9 cellular contexts compared by ENCODE assay signal in the genomic region with DNA sequence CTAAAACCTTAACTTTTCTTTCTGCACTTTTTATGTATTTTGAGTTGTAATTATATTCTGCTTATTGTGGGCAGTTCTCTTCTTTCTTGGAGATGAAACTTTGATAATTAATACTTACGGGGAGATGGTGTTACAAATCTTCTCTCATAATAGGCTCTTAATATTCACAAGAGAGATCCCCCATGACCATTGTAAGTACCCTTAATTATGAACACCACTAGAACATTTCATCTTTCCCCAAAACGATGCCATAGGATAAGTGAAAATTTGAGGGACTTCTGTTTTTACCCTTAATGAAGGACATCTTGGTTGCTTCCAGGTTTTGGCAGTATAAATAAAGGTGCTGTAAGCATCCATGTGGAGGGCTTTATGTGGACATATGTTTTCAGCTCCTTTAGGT.
A peak's percentile ranks its signal among the peaks of the same experiment; 100 is the strongest.
DNase-seq lines count a peak whose midpoint lies in the region; TF ChIP-seq lines count a peak whose summit lies in the region.
"Had no signal": no experiment of that assay in that cellular context is flagged by ENCODE, and none has a peak within 500 bp of the region (broad histone marks: within the 10 kb centered on the region; RNA-seq: fewer than 3 reads in every experiment).

No MANE protein-coding gene starts in this region.

- H3K9me3 Mint-ChIP-seq in CD8-positive, alpha-beta memory T cell = peaks cover 0 to 3% (median 0%) of the 10 kb centered on the region in 5 donors
- H3K9me3 Mint-ChIP-seq in dendritic cell treated with granulocyte-macrophage colony-stimulating factor and Interleukin-4, amounts not matched to agents 40 ng/mL and 50 ng/mL, for 4 days = no peaks in the 10 kb centered on the region

- H2AFZ ChIP-seq in OCI-LY3 (ENCODE audit: low read depth, low read length) = no peak overlapping the region

- peaks cover 81 to 95% (median 91%) of the 10 kb centered on the region in 3 donors for H3K4me1 Mint-ChIP-seq in CD8-positive, alpha-beta memory T cell
- H3K4me1 Mint-ChIP-seq in dendritic cell treated with granulocyte-macrophage colony-stimulating factor and Interleukin-4, amounts not matched to agents 40 ng/mL and 50 ng/mL, for 4 days (ENCODE audit: low read depth) = peaks cover 71% of the 10 kb centered on the region

- no peaks in the 10 kb centered on the region for H3K27me3 ChIP-seq in CD8-positive, alpha-beta memory T cell (ENCODE audit: insufficient read depth, low read length, poor library complexity, severe bottlenecking)
- no peaks in the 10 kb centered on the region for H3K27me3 ChIP-seq in OCI-LY3 (ENCODE audit: low read depth, low read length)
- H3K27me3 ChIP-seq in rectal smooth muscle tissue (ENCODE audit: control insufficient read depth, insufficient read depth, low read length) = no peaks in the 10 kb centered on the region

- peaks cover 29% of the 10 kb centered on the region for H3K4me1 ChIP-seq in CD8-positive, alpha-beta memory T cell (ENCODE audit: insufficient read depth, low read length)
- peaks cover 17% of the 10 kb centered on the region; the same call in 1 of the 2 replicates for H3K4me1 ChIP-seq in OCI-LY3 (ENCODE audit: low read length)
- H3K4me1 ChIP-seq in rectal smooth muscle tissue (ENCODE audit: control insufficient read depth, insufficient read depth, low read length) = peaks cover 16% of the 10 kb centered on the region

- H3K4me3 Mint-ChIP-seq in CD8-positive, alpha-beta memory T cell = peak overlapping the region; percentile 55 to 85 (median 71)
- H3K4me3 Mint-ChIP-seq in dendritic cell treated with granulocyte-macrophage colony-stimulating factor and Interleukin-4, amounts not matched to agents 40 ng/mL and 50 ng/mL, for 4 days = peak overlapping the region; percentile 54

- H3K4me3 ChIP-seq in CD8-positive, alpha-beta memory T cell (ENCODE audit: low read length) = no peak overlapping the region
- H3K4me3 ChIP-seq in OCI-LY3 (ENCODE audit: low read length) (peak overlapping the region; percentile 60), rectal smooth muscle tissue (ENCODE audit: low read length) (peak overlapping the region; percentile 34)

- H3K27ac Mint-ChIP-seq in CD8-positive, alpha-beta memory T cell = peak overlapping the region in 7 of 8 donors; percentile 19 to 83 (median 56)
- no peak overlapping the region for H3K27ac Mint-ChIP-seq in dendritic cell treated with granulocyte-macrophage colony-stimulating factor and Interleukin-4, amounts not matched to agents 40 ng/mL and 50 ng/mL, for 4 days

- H3K9ac ChIP-seq in OCI-LY3 (ENCODE audit: low read length) (no peak overlapping the region), rectal smooth muscle tissue (ENCODE audit: low read length) (no peak overlapping the region)

- no peak for DNase-seq in CD8-positive, alpha-beta memory T cell
- DNase-seq in NOMO-1 (lab: John Stamatoyannopoulos, UW; ENCODE audit: unreplicated experiment in 2 of 2) = no peak
- no peak for DNase-seq in NCI-H2081 (lab: John Stamatoyannopoulos, UW)
- no peak for DNase-seq in GM19238 (ENCODE audit: insufficient read length, low spot score)
- no peak for DNase-seq in stimulated activated naive CD4-positive, alpha-beta T cell (lab: John Stamatoyannopoulos, UW)
- DNase-seq: NCI-H2107 had no signal

- no peak for TF ChIP-seq CTCF in OCI-LY3 (IDR thresholded peaks at IDR 0.05; ENCODE audit: low read depth, low read length)

- intact Hi-C loops in dendritic cell treated with granulocyte-macrophage colony-stimulating factor and Interleukin-4, amounts not matched to agents 40 ng/mL and 50 ng/mL, for 4 days (cut with micrococcal nuclease) = no loop called here

- H3K36me3 Mint-ChIP-seq in CD8-positive, alpha-beta memory T cell = peaks cover 6 to 20% (median 8%) of the 10 kb centered on the region in 3 donors
- peaks cover 42% of the 10 kb centered on the region for H3K36me3 Mint-ChIP-seq in dendritic cell treated with granulocyte-macrophage colony-stimulating factor and Interleukin-4, amounts not matched to agents 40 ng/mL and 50 ng/mL, for 4 days (ENCODE audit: low read depth)

- POLR2A ChIA-PET in CD8-positive, alpha-beta memory T cell (lab: Charles Lee) = no interaction called here

- CTCF ChIA-PET in CD8-positive, alpha-beta memory T cell (lab: Charles Lee) = no interaction called here

- H3K79me2 ChIP-seq in OCI-LY3 (ENCODE audit: low read length) = peaks cover 85% of the 10 kb centered on the region

- H3K27ac ChIP-seq in CD8-positive, alpha-beta memory T cell (ENCODE audit: low read depth, low read length) = no peak overlapping the region
- H3K27ac ChIP-seq in OCI-LY3 (ENCODE audit: low read length) (no peak overlapping the region), rectal smooth muscle tissue (ENCODE audit: low read depth, low read length) (no peak overlapping the region)

- no peaks in the 10 kb centered on the region for H3K36me3 ChIP-seq in CD8-positive, alpha-beta memory T cell (ENCODE audit: insufficient read depth, low read length)
- peaks cover 21% of the 10 kb centered on the region for H3K36me3 ChIP-seq in OCI-LY3 (replicated peaks; ENCODE audit: low read depth, low read length)
- no peaks in the 10 kb centered on the region for H3K36me3 ChIP-seq in rectal smooth muscle tissue (ENCODE audit: control insufficient read depth, insufficient read depth, low read length)

- H3K4me2 ChIP-seq in OCI-LY3 (ENCODE audit: low read length) = peak overlapping the region; percentile 70

- H3K27me3 Mint-ChIP-seq in CD8-positive, alpha-beta memory T cell = no peaks in the 10 kb centered on the region
- H3K27me3 Mint-ChIP-seq in dendritic cell treated with granulocyte-macrophage colony-stimulating factor and Interleukin-4, amounts not matched to agents 40 ng/mL and 50 ng/mL, for 4 days = no peaks in the 10 kb centered on the region

- H3K9me3 ChIP-seq in CD8-positive, alpha-beta memory T cell (ENCODE audit: low read length) = no peaks in the 10 kb centered on the region
- no peaks in the 10 kb centered on the region for H3K9me3 ChIP-seq in OCI-LY3 (ENCODE audit: insufficient read depth, low read length)

- peaks cover 80% of the 10 kb centered on the region for H4K20me1 ChIP-seq in OCI-LY3 (ENCODE audit: insufficient read depth, low read length)
